ENCODE assay signal across 1 cellular context in the genomic region with DNA sequence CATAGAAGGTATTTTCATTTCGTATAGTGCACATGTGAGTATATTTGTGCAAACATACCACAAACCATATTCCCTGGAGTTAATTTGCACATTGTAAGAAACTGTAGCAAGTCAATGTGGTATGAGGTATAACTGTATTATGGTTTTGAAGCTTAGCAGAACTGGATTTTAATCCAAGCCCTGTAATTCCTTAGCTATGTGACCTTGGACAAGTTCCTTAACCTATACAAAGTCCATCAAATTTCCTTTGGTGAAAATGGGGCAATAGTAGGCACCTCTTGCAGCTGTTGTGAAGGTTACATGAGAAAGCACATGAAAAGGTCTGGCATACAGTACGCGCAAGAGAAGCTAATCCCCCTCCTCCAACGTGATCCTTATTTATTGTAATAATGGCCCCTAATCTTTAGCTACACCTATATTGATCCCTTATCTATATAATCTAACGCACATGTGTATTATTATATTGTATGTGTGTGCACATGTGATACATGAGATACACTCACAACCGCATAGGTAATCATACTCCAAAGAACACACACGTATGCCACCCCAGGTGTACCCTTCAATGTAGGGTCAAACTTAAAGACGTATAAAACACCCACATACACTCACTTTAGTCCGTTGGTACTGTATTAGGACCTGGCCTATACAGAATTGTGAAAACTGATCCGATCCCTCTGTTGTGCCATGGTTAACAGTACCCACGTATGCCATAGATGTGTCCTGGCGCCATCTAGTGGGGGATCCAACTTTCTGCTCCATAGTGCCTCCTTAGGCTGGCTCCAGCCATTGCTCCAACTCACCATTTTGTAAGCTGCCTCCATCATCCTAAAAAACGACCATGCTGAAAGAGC.
A peak's percentile ranks its signal among the peaks of the same experiment; 100 is the strongest.
TF ChIP-seq lines count a peak whose summit lies in the region.

No MANE protein-coding gene starts in this region.

TF ChIP-seq in IMR-90, 13 proteins besides CTCF, POLR2A, EP300 and RAD21:
- TF ChIP-seq CEBPB (IDR thresholded peaks at IDR 0.05; ENCODE audit: low read depth, low read length) (0 out of 2 replicates have a peak, but pooled peaks have one; percentile 11), SMC3 (IDR thresholded peaks at IDR 0.05; ENCODE audit: low read depth, low read length) (peak; percentile 87), NFE2L2 (IDR thresholded peaks at IDR 0.05; ENCODE audit: low read depth, low read length) (no peak)
